ENCODE assay signal across 1 cellular context in genomic region chr15:63244976-63245645, GRCh38.
TF ChIP-seq lines count a peak whose summit lies in the region.

No MANE protein-coding gene starts in this region.

TF ChIP-seq in endothelial cell of umbilical vein, 7 proteins besides CTCF, POLR2A, EP300 and RAD21:
- TF ChIP-seq MYC (IDR thresholded peaks at IDR 0.05; ENCODE audit: low read depth, low read length) (no peak), POLR2AphosphoS5 (IDR thresholded peaks at IDR 0.05; ENCODE audit: insufficient read depth, low read depth, low read length) (no peak), FOS (IDR thresholded peaks at IDR 0.05; ENCODE audit: borderline replicate concordance, insufficient read depth, low read length) (no peak), JUN (IDR thresholded peaks at IDR 0.05; ENCODE audit: borderline replicate concordance, insufficient read depth, insufficient read length, low read depth) (no peak), GATA2 (IDR thresholded peaks at IDR 0.05; ENCODE audit: insufficient read depth, insufficient read length, low read depth, low read length) (peak; percentile 86), EZH2 (IDR thresholded peaks at IDR 0.05; ENCODE audit: borderline replicate concordance, low read depth, low read length, severe bottlenecking) (no peak)
